ENCODE assay signal across 26 cellular contexts in the genomic region with DNA sequence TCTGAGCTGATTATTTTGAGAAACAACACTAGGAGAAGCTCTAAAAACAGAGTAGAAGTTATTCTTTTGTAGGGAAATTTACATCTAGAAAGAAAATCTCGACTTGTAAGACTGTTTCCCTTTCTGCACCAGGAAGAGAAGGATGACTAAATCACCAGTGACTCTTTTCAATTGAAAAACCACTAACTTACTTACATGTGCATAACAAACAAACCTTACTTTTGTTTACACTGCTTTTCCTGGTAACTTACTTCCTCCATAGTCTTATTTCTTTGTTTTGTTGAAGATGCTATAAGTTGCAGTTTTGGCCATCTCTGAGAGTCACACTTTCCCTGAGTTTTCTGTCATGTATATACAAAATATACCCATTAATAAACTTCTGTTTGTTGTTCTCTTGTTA.
"Had no signal": no experiment of that assay in that cellular context is flagged by ENCODE, and none has a peak within 500 bp of the region (broad histone marks: within the 10 kb centered on the region; RNA-seq: fewer than 3 reads in every experiment).

No MANE protein-coding gene starts in this region.

- H3K27me3 Mint-ChIP-seq: activated naive CD4-positive, alpha-beta T cell treated with anti-CD3 and anti-CD28 coated beads, Interleukin-2, amount 50 U/mL, for 24 hours; naive thymus-derived CD8-positive, alpha-beta T cell; T-cell had no signal

- H3K4me3 Mint-ChIP-seq: activated CD8-positive, alpha-beta T cell treated with anti-CD3 and anti-CD28 coated beads, Interleukin-2, amount 10 ng/mL, durations not matched to agents 7 days and 5 days; activated naive CD4-positive, alpha-beta T cell treated with anti-CD3 and anti-CD28 coated beads, Interleukin-2, amount 50 U/mL, for 24 hours; mesothelial cell of epicardium; naive thymus-derived CD8-positive, alpha-beta T cell; T-cell; T-helper 2 cell treated with Interferon-gamma antibody and Interleukin-4, amounts not matched to agents 5 μg/mL and 100 μg/mL, for 36 hours had no signal

- H3K36me3 Mint-ChIP-seq: activated naive CD4-positive, alpha-beta T cell treated with anti-CD3 and anti-CD28 coated beads, Interleukin-2, amount 50 U/mL, for 24 hours; naive thymus-derived CD8-positive, alpha-beta T cell; T-cell had no signal

- H3K27ac ChIP-seq: dorsolateral prefrontal cortex, epithelial cell of prostate, gastroesophageal sphincter, psoas muscle, thyroid gland, upper lobe of right lung, WERI-Rb-1 had no signal

- H3K27ac Mint-ChIP-seq: activated CD8-positive, alpha-beta T cell treated with anti-CD3 and anti-CD28 coated beads, Interleukin-2, amount 10 ng/mL, durations not matched to agents 7 days and 5 days; activated naive CD4-positive, alpha-beta T cell treated with anti-CD3 and anti-CD28 coated beads, Interleukin-2, amount 50 U/mL, for 24 hours; mesothelial cell of epicardium; naive thymus-derived CD8-positive, alpha-beta T cell; T-cell; T-helper 2 cell treated with Interferon-gamma antibody and Interleukin-4, amounts not matched to agents 5 μg/mL and 100 μg/mL, for 36 hours had no signal

- H3K27me3 ChIP-seq: body of pancreas, dorsolateral prefrontal cortex, gastroesophageal sphincter, left lung, pancreas, thyroid gland, upper lobe of right lung had no signal

- DNase-seq: activated CD4-positive, alpha-beta T cell treated with anti-CD3 and anti-CD28 coated beads for 1 hour; activated CD4-positive, alpha-beta T cell treated with anti-CD3 and anti-CD28 coated beads, Interleukin-2, amount 50 U/mL, for 1 hour; activated CD8-positive, alpha-beta T cell treated with anti-CD3 and anti-CD28 coated beads, Interleukin-2, amount 10 ng/mL, durations not matched to agents 7 days and 5 days; activated gamma-delta T cell treated with Interleukin-2 at 50 U/mL for 16 hours; anterior cingulate cortex; body of pancreas; central memory CD4-positive, alpha-beta T cell; dorsolateral prefrontal cortex; head of caudate nucleus; left lung; naive thymus-derived CD8-positive, alpha-beta T cell; pancreas; psoas muscle; right cardiac atrium; stimulated activated CD4-positive, alpha-beta T cell treated with anti-CD3 and anti-CD28 coated beads, Interleukin-4, amount 100 ng/mL, for 24 hours; stimulated activated naive CD4-positive, alpha-beta T cell treated with Interleukin-2 at 50 U/mL for 16 hours; substantia nigra; T-cell; thyroid gland; upper lobe of right lung; WERI-Rb-1 had no signal

- H3K4me3 ChIP-seq: body of pancreas, dorsolateral prefrontal cortex, gastroesophageal sphincter, left lung, pancreas, psoas muscle, thyroid gland, upper lobe of right lung had no signal

- ATAC-seq: activated CD8-positive, alpha-beta T cell treated with anti-CD3 and anti-CD28 coated beads, Interleukin-2, amount 10 ng/mL, durations not matched to agents 7 days and 5 days; gastroesophageal sphincter; naive thymus-derived CD8-positive, alpha-beta T cell; psoas muscle; right cardiac atrium; T-cell; upper lobe of right lung had no signal

- H3K36me3 ChIP-seq: gastroesophageal sphincter, left lung, pancreas, thyroid gland, upper lobe of right lung, WERI-Rb-1 had no signal

- H3K9me3 ChIP-seq: body of pancreas, pancreas, psoas muscle, thyroid gland, upper lobe of right lung had no signal

- H3K4me1 ChIP-seq: gastroesophageal sphincter, psoas muscle, thyroid gland, upper lobe of right lung had no signal

- H3K4me1 Mint-ChIP-seq: activated naive CD4-positive, alpha-beta T cell treated with anti-CD3 and anti-CD28 coated beads, Interleukin-2, amount 50 U/mL, for 24 hours; naive thymus-derived CD8-positive, alpha-beta T cell; T-cell had no signal

- H3K9me3 Mint-ChIP-seq: activated naive CD4-positive, alpha-beta T cell treated with anti-CD3 and anti-CD28 coated beads, Interleukin-2, amount 50 U/mL, for 24 hours; T-helper 2 cell treated with Interferon-gamma antibody and Interleukin-4, amounts not matched to agents 5 μg/mL and 100 μg/mL, for 36 hours had no signal
